6 cellular contexts compared by ENCODE assay signal in the genomic region with DNA sequence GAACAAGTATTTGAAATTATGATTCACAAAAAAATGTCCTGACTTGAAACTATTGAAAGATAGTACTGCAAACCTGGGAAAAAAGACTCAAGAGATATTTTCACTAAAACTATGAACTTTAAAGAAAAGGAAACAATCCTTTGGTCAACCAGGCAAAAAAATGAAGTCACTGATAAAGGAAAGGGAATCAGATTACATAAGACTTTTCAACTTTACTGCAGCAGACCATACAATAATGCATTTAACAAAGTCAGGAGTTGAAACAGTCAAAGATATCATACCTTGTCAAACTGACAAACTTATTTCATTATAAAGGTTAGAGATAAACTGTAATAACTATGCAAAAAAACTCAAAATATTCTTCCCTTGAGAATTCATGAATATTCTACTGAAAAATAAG.
"Had no signal": no experiment of that assay in that cellular context is flagged by ENCODE, and none has a peak within 500 bp of the region (broad histone marks: within the 10 kb centered on the region; RNA-seq: fewer than 3 reads in every experiment).

No MANE protein-coding gene starts in this region.

- H3K27ac ChIP-seq: GM23248 had no signal

- H3K36me3 ChIP-seq: HAP-1 had no signal

- H3K9me3 ChIP-seq: HAP-1 had no signal

- DNase-seq: GM23248, GOT3, H7, IMR-90 had no signal

- FAIRE-seq: HTR-8/SVneo had no signal

- H3K4me1 ChIP-seq: HAP-1 had no signal

- H3K9ac ChIP-seq: GM23248 had no signal

- H2AFZ ChIP-seq: GM23248 had no signal

- H3K4me3 ChIP-seq: GM23248, HAP-1 had no signal
